Comparison of ENCODE assay signal across 8 cellular contexts in the genomic region with DNA sequence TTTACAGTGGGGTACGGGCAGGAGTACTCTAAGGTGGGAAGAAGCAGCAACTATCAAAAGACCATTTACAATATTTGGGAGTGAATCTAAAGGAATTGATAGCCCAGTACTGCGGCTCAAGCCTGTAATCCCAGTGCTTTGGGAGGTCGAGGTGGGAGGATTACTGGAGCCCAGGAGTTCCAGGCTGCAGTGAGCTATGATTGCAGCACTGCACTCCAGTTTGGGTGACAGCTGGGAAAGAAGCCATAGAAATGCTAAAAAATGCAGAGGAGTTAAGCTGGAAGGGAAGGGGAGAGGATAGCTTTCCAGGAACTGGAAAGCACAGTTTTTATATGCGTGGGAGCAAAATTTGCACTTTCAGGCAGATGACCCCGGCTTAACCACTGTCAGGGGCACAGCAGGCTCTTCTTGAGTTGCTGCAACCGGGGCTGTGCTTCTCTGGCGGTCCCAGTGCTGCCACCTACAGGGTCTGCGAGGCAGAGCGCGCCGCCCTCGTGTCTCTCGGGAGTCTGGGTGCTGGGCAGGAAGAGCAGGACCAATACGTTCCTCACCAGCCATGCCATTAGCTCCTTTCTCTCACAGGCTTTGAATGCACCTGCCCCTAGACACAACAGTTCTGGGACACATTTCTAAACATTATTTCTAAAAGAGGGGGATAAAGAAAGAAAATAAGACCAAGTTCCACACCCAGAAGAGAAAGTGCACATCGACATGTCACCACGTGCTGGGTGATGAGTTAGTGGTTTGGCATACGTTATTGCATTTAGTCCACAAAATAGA. TPM values are rescaled to one million over a fixed set of nuclear protein-coding genes. Genes with fewer than 3 reads are reported as not detected.
DNase-seq lines count a peak whose midpoint lies in the region; ATAC-seq, FAIRE-seq and TF ChIP-seq lines count a peak whose summit lies in the region.

No MANE protein-coding gene starts in this region.

- H3K9me3 Mint-ChIP-seq in GM23338, result no peaks in the 10 kb centered on the region

- intact Hi-C loops in pancreas (cut with DNase I), result loop anchor here in 1 of 3 donors (10.0 kb wide), 1 partner anchor 140 kb away; no protein-coding TSS in a partner anchor
- intact Hi-C loops in thyroid gland (cut with DNase I), result no loop called here

- peaks cover 14% of the 10 kb centered on the region for H3K4me1 Mint-ChIP-seq in GM23338

- no peaks in the 10 kb centered on the region for H4K20me1 ChIP-seq in GM23338 (replicated peaks; ENCODE audit: insufficient read depth)

- in situ Hi-C loops in G401 (cut with HindIII; ENCODE audit: low sequenced_read_pairs), result no loop called here

- no peaks in the 10 kb centered on the region for H3K36me3 ChIP-seq in GM23338 (ENCODE audit: insufficient read depth)
- H3K36me3 ChIP-seq in RWPE2 (ENCODE audit: low read depth), result no peaks in the 10 kb centered on the region
- H3K36me3 ChIP-seq in pancreas, result no peaks in the 10 kb centered on the region
- H3K36me3 ChIP-seq in thyroid gland, result no peaks in the 10 kb centered on the region

- H3K9me3 ChIP-seq in RWPE2 (ENCODE audit: severe bottlenecking), result no peaks in the 10 kb centered on the region
- H3K9me3 ChIP-seq in pancreas, result no peaks in the 10 kb centered on the region
- H3K9me3 ChIP-seq in thyroid gland, result no peaks in the 10 kb centered on the region

- no peak overlapping the region for H3K4me2 ChIP-seq in GM23338

- H3K4me1 ChIP-seq in GM23338 (ENCODE audit: insufficient read depth), result peaks cover 21% of the 10 kb centered on the region
- no peaks in the 10 kb centered on the region for H3K4me1 ChIP-seq in RWPE2 (ENCODE audit: insufficient read depth, poor library complexity, severe bottlenecking)
- H3K4me1 ChIP-seq in pancreas, result no peaks in the 10 kb centered on the region
- peaks cover 0 to 7% of the 10 kb centered on the region in 2 donors for H3K4me1 ChIP-seq in thyroid gland

- H2AFZ ChIP-seq in GM23338, result no peak overlapping the region

- H3K4me3 Mint-ChIP-seq in GM23338, result no peak overlapping the region

- TF ChIP-seq CTCF in GM23338 (conservative IDR thresholded peaks at IDR 0.05; ENCODE audit: low read depth in 2 of 2), result peak; percentile 72 to 92
- TF ChIP-seq CTCF in RWPE2 (IDR thresholded peaks at IDR 0.05; ENCODE audit: poor library complexity, severe bottlenecking), result peak; percentile 94
- peak; percentile 96 for TF ChIP-seq CTCF in foreskin fibroblast (IDR thresholded peaks at IDR 0.05; ENCODE audit: low read depth, low read length)
- peak; percentile 81 to 93 (median 88) for TF ChIP-seq CTCF in pancreas (IDR thresholded peaks at IDR 0.05)
- TF ChIP-seq CTCF in thyroid gland (IDR thresholded peaks at IDR 0.05), result peak; percentile 65 to 94 (median 75)

- peaks cover 3% of the 10 kb centered on the region; the same call in 1 of the 2 replicates for H3K9me2 ChIP-seq in GM23338 (ENCODE audit: insufficient read depth)

- WGBS in pancreas, 2 donors, result 19 to 21% methylated on average over 17 of the region's 17 CpGs
- WGBS in thyroid gland, 2 donors, result 21 to 23% methylated on average over 17 of the region's 17 CpGs

- H3K4me3 ChIP-seq in GM23338, result no peak overlapping the region
- no peak overlapping the region for H3K4me3 ChIP-seq in RWPE2 (ENCODE audit: severe bottlenecking)
- H3K4me3 ChIP-seq in foreskin fibroblast (ENCODE audit: low read depth in 1 of 2, low read length in 2 of 2), result no peak overlapping the region
- no peak overlapping the region for H3K4me3 ChIP-seq in pancreas
- no peak overlapping the region for H3K4me3 ChIP-seq in thyroid gland (replicated peaks in 1 of 3)

- H3K27ac Mint-ChIP-seq in GM23338, result no peak overlapping the region

- H3F3A ChIP-seq in GM23338 (replicated peaks; ENCODE audit: low read depth), result no peaks in the 10 kb centered on the region

- H3K27me3 Mint-ChIP-seq in GM23338 (ENCODE audit: insufficient read depth, low read depth, poor library complexity), result no peaks in the 10 kb centered on the region

- H3K79me2 ChIP-seq in GM23338 (replicated peaks; ENCODE audit: insufficient read depth), result no peaks in the 10 kb centered on the region

- no peak for TF ChIP-seq POLR2A in thyroid gland (IDR thresholded peaks at IDR 0.05)

- H3K27me3 ChIP-seq in GM23338 (ENCODE audit: insufficient read depth), result no peaks in the 10 kb centered on the region
- H3K27me3 ChIP-seq in RWPE2 (ENCODE audit: insufficient read depth, poor library complexity, severe bottlenecking), result no peaks in the 10 kb centered on the region
- H3K27me3 ChIP-seq in pancreas, result peaks cover 0 to 4% (median 0%) of the 10 kb centered on the region in 4 donors
- no peaks in the 10 kb centered on the region for H3K27me3 ChIP-seq in thyroid gland

- ATAC-seq in GM23338, result peak; percentile 99
- peak; percentile 98 for ATAC-seq in RWPE2 (ENCODE audit: low read depth)
- peak; percentile 85 to 100 (median 99) for ATAC-seq in pancreas

- DNase-seq in G401 (ENCODE audit: low spot score), result peak; percentile 82
- DNase-seq in GM23338 (ENCODE audit: low spot score), result peak; percentile 89
- peak; percentile 77 for DNase-seq in LoVo (ENCODE audit: low spot score)
- DNase-seq in RWPE2 (ENCODE audit: low spot score), result peak; percentile 74
- DNase-seq in activated effector memory CD4-positive, alpha-beta T cell treated with Interleukin-2 at 50 U/mL for 16 hours, result peak; percentile 46
- peak; percentile 68 to 92 for DNase-seq in foreskin fibroblast
- DNase-seq in pancreas, result peak; percentile 65 to 95 (median 82)
- peak; percentile 80 to 85 for DNase-seq in thyroid gland

- no peaks in the 10 kb centered on the region for H3K36me3 Mint-ChIP-seq in GM23338 (ENCODE audit: low read depth)

- H3K27ac ChIP-seq in GM23338 (ENCODE audit: low read depth), result no peak overlapping the region
- no peak overlapping the region for H3K27ac ChIP-seq in RWPE2 (ENCODE audit: poor library complexity, severe bottlenecking)
- H3K27ac ChIP-seq in pancreas, result no peak overlapping the region
- H3K27ac ChIP-seq in thyroid gland, result no peak overlapping the region

- FAIRE-seq in pancreas (lab: Jason Lieb, UNC), result no peak

TF ChIP-seq in GM23338, 12 proteins besides CTCF, POLR2A, EP300 and RAD21:
- TF ChIP-seq JUNB (IDR thresholded peaks at IDR 0.05; ENCODE audit: unreplicated experiment) (no peak), ETS1 (IDR thresholded peaks at IDR 0.05) (no peak)

RNA-seq across cellular contexts. Expression of gene BMPER, which starts 10.1 kb away (rescaled TPM):
- total RNA-seq in G401 (2014; rRNA removed; shearing (Covaris generic)), result not detected in 2 replicates
- 0.43 and 1.4 TPM in 2 replicates for total RNA-seq in GM23338 (2014; rRNA removed; shearing (Covaris generic))
- polyA plus RNA-seq in GM23338 (2016; fragmentation: Nextera tagmentation; extraction: Ambion mirVana), result 0.53 and 0.77 TPM in 2 replicates
- total RNA-seq in pancreas, result 1 to 10 TPM in 1 of 6 donors, under 1 TPM in 5; 0.14 to 1.6 (median 0.46) TPM
- under 1 TPM; 0.23 to 0.73 TPM for polyA plus RNA-seq in pancreas
- 1 to 10 TPM in 2 of 4 donors, under 1 TPM in 2; 0.25 to 2.3 (median 0.96) TPM for total RNA-seq in thyroid gland
